In the genomic region with DNA sequence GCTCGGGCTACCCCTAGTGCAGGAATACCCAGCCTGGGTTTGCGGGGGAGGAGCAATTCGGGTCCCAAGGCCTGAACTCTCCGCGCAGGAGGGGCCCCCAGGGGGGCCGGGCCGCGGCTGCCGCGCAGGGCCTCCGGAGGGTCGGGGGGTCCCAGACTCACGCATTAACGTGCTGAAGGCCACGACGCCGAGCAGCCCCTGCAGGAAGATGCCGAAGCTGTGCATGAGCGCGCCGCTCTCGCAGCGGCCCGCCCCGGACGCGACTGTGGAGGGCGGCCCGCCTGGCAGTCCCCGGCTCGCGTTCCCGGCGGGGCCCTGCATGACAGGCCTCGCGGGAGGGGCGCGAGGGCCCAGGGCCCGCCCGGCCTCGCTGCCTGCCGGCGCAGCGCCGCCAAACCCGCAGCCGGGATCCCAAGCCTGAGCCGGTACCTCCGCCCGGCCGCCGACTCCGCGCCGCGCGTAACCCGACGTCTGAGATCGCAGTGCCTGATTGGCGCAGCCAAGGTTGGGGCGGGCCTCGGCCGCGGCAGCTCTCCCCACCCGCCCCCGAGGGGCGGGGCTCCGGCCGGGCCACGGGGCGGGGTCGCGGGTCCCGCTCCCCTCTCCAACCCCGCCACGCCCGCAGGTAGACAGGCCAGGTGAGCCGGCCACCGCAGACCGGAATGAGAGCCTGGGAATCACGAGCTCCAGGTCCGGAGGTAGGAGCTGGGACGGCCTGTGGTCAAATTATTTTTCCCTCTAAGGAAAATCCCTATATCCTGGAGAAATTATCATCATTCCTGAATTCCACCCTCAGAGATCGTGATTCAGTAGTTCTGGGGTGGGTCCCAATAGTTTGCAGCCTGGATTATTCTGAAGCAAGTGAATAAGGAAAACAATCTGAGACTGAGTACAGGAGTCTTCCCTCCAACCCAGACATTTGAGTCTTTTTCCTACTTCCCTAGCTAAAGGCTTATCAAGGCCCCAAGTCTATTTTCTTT, we compare ENCODE assay signal across 8 cellular contexts. TPM values are rescaled to one million over a fixed set of nuclear protein-coding genes. Genes with fewer than 3 reads are reported as not detected.
A peak's percentile ranks its signal among the peaks of the same experiment; 100 is the strongest.
DNase-seq lines count a peak whose midpoint lies in the region; ATAC-seq and TF ChIP-seq lines count a peak whose summit lies in the region.

STIMATE (minus strand) TSS at position 419 of the 980 bp plus-strand sequence; CDS start at position 321, 98 bp downstream.

- no peaks in the 10 kb centered on the region for H3K27me3 Mint-ChIP-seq in activated CD4-positive, alpha-beta T cell treated with anti-CD3 and anti-CD28 coated beads, Interleukin-2, amount 10 ng/mL, durations not matched to agents 24 days and 14 days

- H3K4me3 ChIP-seq in coronary artery, result peak within 1 kb of the TSS; percentile 94

- TF ChIP-seq POLR2A in GM19099 (IDR thresholded peaks at IDR 0.05; ENCODE audit: extremely low read depth, insufficient read length, low read depth), result peak; percentile 78

- no peak for TF ChIP-seq CTCF in coronary artery (IDR thresholded peaks at IDR 0.05)

- H3K27ac ChIP-seq in coronary artery, result peak within 1 kb of the TSS; percentile 86 to 91

- peaks cover 42% of the 10 kb centered on the region for H3K4me1 Mint-ChIP-seq in activated CD4-positive, alpha-beta T cell treated with anti-CD3 and anti-CD28 coated beads, Interleukin-2, amount 10 ng/mL, durations not matched to agents 24 days and 14 days

- H3K9me3 Mint-ChIP-seq in activated CD4-positive, alpha-beta T cell treated with anti-CD3 and anti-CD28 coated beads, Interleukin-2, amount 10 ng/mL, durations not matched to agents 24 days and 14 days, result no peaks in the 10 kb centered on the region

- intact Hi-C loops in activated CD4-positive, alpha-beta T cell treated with anti-CD3 and anti-CD28 coated beads, Interleukin-2, amount 10 ng/mL, durations not matched to agents 24 days and 14 days (cut with micrococcal nuclease), result loop anchor here (2.0 to 10.0 kb wide), 5 partner anchors 125 to 363 kb away; partner anchors contain the start of genes GLT8D1, NEK4, NT5DC2 and SFMBT1

- peak; percentile 93 for ATAC-seq in HG03354 (IDR thresholded peaks at IDR 0.05; ENCODE audit: poor library complexity, severe bottlenecking, unreplicated experiment)

- H3K27ac Mint-ChIP-seq in activated CD4-positive, alpha-beta T cell treated with anti-CD3 and anti-CD28 coated beads, Interleukin-2, amount 10 ng/mL, durations not matched to agents 24 days and 14 days, result peak within 1 kb of the TSS; percentile 90

- peak within 1 kb of the TSS; percentile 94 for H3K4me3 Mint-ChIP-seq in activated CD4-positive, alpha-beta T cell treated with anti-CD3 and anti-CD28 coated beads, Interleukin-2, amount 10 ng/mL, durations not matched to agents 24 days and 14 days

- DNase-seq in Ammon's horn (ENCODE audit: low spot score) (peak; percentile 94), NCI-H524 (lab: John Stamatoyannopoulos, UW) (peak; percentile 29 to 69), coronary artery (ENCODE audit: low spot score) (peak; percentile 94), left kidney (ENCODE audit: low read depth, low spot score) (peak; percentile 91)
- peak; percentile 97 for DNase-seq in activated CD4-positive, alpha-beta T cell treated with anti-CD3 and anti-CD28 coated beads, Interleukin-2, amount 10 ng/mL, durations not matched to agents 24 days and 14 days
- peak; percentile 84 for DNase-seq in stimulated activated CD4-positive, alpha-beta T cell treated with anti-CD3 and anti-CD28 coated beads, Interleukin-1b, Interleukin-23, amount 100 ng/mL, for 48 hours

- H3K36me3 Mint-ChIP-seq in activated CD4-positive, alpha-beta T cell treated with anti-CD3 and anti-CD28 coated beads, Interleukin-2, amount 10 ng/mL, durations not matched to agents 24 days and 14 days (ENCODE audit: low read depth), result peaks cover 21% of the 10 kb centered on the region

RNA-seq across cellular contexts. Expression of gene STIMATE, which starts in this region (rescaled TPM):
- 13.8 and 18.6 TPM in 2 replicates for total RNA-seq in activated CD4-positive, alpha-beta T cell treated with anti-CD3 and anti-CD28 coated beads, Interleukin-2, amount 10 ng/mL, durations not matched to agents 24 days and 14 days

Comparison
In these comparisons a context has a peak if more than half of its experiments do, and no peak if none do; other contexts are left out.
1. Peak in every context shown above with its lines: DNase-seq, ATAC-seq, H3K4me3 ChIP-seq and H3K27ac ChIP-seq.